ENCODE assay signal across 9 cellular contexts in the genomic region with DNA sequence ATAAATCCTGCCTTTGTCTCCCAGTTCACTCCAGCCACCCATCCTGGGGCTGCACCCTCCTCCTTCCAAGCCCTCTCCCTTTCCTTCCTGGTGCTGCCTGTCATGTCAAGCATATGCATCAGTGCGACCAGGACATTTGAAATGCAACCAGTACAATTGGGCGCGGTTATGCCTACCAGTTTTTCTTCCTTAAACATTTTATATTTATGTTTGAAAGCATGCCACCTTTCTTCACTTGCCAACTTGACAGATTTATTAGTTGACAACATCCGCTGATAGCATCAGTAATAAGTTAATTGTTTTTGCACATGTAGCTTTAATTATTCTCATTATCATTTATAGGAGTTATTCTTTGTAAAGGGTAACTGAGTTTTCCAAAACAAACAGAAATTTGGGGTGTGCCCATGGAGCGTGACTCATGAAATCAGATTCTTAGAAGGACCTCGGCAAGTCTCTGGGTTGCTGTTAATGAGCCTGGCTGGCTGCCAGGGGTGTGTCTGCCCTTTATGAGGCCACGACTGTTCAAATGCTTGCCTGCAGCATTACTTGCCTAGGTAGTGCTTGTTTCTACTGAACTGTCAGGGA. TPM values are rescaled to one million over a fixed set of nuclear protein-coding genes. Genes with fewer than 3 reads are reported as not detected.
DNase-seq lines count a peak whose midpoint lies in the region; ATAC-seq and TF ChIP-seq lines count a peak whose summit lies in the region.
"Had no signal": no experiment of that assay in that cellular context is flagged by ENCODE, and none has a peak within 500 bp of the region (broad histone marks: within the 10 kb centered on the region; RNA-seq: fewer than 3 reads in every experiment).

No MANE protein-coding gene starts in this region.

- peaks cover 17% of the 10 kb centered on the region for H3K4me1 Mint-ChIP-seq in nephron progenitor cell

- in situ Hi-C loops in ACHN (cut with HindIII; ENCODE audit: low pct_ligation_motif_present, low pct_unique_long_range_greater_than_20kb, low sequenced_read_pairs), result no loop called here

- H3K4me3 Mint-ChIP-seq in nephron progenitor cell, result no peak overlapping the region

- H3K36me3 Mint-ChIP-seq in nephron progenitor cell (ENCODE audit: low read depth), result no peaks in the 10 kb centered on the region

- intact Hi-C loops in breast epithelium (cut with DNase I; ENCODE audit: low total_unique reads), result no loop called here

- H3K27ac Mint-ChIP-seq in nephron progenitor cell, result no peak overlapping the region

- H3K4me1 ChIP-seq in breast epithelium, result no peaks in the 10 kb centered on the region
- peaks cover 33 to 38% of the 10 kb centered on the region in 2 donors for H3K4me1 ChIP-seq in mucosa of rectum (ENCODE audit: control insufficient read depth in 2 of 2, insufficient read depth in 2 of 2, low read length in 2 of 2)

- TF ChIP-seq CTCF in breast epithelium (IDR thresholded peaks at IDR 0.05) (no peak), nephron progenitor cell (IDR thresholded peaks at IDR 0.05) (no peak)

- no peak for ATAC-seq in GM19397 (IDR thresholded peaks at IDR 0.05; ENCODE audit: unreplicated experiment)

- H3K9me3 ChIP-seq in breast epithelium (no peaks in the 10 kb centered on the region), mucosa of rectum (ENCODE audit: control insufficient read depth in 2 of 2, low read length in 2 of 2) (no peaks in the 10 kb centered on the region)

- H3K36me3 ChIP-seq in breast epithelium (no peaks in the 10 kb centered on the region), mucosa of rectum (ENCODE audit: control insufficient read depth in 2 of 2, insufficient read depth in 2 of 2, low read length in 2 of 2) (no peaks in the 10 kb centered on the region)

- no peak overlapping the region for H3K4me3 ChIP-seq in breast epithelium
- H3K4me3 ChIP-seq in mucosa of rectum (ENCODE audit: low read length in 2 of 2), result no peak overlapping the region

- H3K27ac ChIP-seq in breast epithelium (no peak overlapping the region), mucosa of rectum (ENCODE audit: low read depth in 2 of 2, low read length in 2 of 2) (peak overlapping the region; percentile 58 to 64)
- H3K27ac ChIP-seq: 22Rv1 had no signal

- peaks cover 0 to 28% of the 10 kb centered on the region in 2 donors for H3K27me3 ChIP-seq in breast epithelium
- H3K27me3 ChIP-seq in mucosa of rectum (ENCODE audit: control insufficient read depth in 2 of 2, insufficient read depth in 2 of 2, low read length in 2 of 2), result no peaks in the 10 kb centered on the region

- no peak for TF ChIP-seq POLR2A in breast epithelium (IDR thresholded peaks at IDR 0.05)

- DNase-seq in DMS53 (lab: John Stamatoyannopoulos, UW) (peak; percentile 29), DMS53 treated with DMSO at 0.1 percent for 48 hours (lab: John Stamatoyannopoulos, UW; ENCODE audit: unreplicated experiment) (no peak), NCI-H345 (lab: John Stamatoyannopoulos, UW) (peak; percentile 76), breast epithelium (ENCODE audit: low spot score in 2 of 2) (peak; percentile 71 to 80), nephron progenitor cell (no peak), ACHN (no peak)

- H3K9ac ChIP-seq in mucosa of rectum (ENCODE audit: low read depth in 1 of 2, low read length in 2 of 2), result no peak overlapping the region

- H3K9me3 Mint-ChIP-seq in nephron progenitor cell, result peaks cover 30% of the 10 kb centered on the region

- peaks cover 4% of the 10 kb centered on the region for H3K27me3 Mint-ChIP-seq in nephron progenitor cell (ENCODE audit: low read depth, poor library complexity)

RNA-seq across cellular contexts. Expression of gene IL1B, which starts 32.8 kb away (rescaled TPM):
- 1 to 10 TPM in 1 of 3 donors, not detected in 2; 8.0 TPM for total RNA-seq in breast epithelium

RNA-seq across cellular contexts. Expression of gene IL37, which starts 41.6 kb away (rescaled TPM):
- not detected for total RNA-seq in breast epithelium

Comparison
In these comparisons a context has a peak if more than half of its experiments do, and no peak if none do; other contexts are left out.
1. DNase-seq: peak in DMS53 (single experiment), NCI-H345 (single experiment) and breast epithelium (2 of 2); none in DMS53 treated with DMSO at 0.1 percent for 48 hours (single experiment), nephron progenitor cell (single experiment) and ACHN (single experiment).
2. H3K27ac ChIP-seq: peak in mucosa of rectum (2 of 2); none in breast epithelium (0 of 2).